In the genomic region with DNA sequence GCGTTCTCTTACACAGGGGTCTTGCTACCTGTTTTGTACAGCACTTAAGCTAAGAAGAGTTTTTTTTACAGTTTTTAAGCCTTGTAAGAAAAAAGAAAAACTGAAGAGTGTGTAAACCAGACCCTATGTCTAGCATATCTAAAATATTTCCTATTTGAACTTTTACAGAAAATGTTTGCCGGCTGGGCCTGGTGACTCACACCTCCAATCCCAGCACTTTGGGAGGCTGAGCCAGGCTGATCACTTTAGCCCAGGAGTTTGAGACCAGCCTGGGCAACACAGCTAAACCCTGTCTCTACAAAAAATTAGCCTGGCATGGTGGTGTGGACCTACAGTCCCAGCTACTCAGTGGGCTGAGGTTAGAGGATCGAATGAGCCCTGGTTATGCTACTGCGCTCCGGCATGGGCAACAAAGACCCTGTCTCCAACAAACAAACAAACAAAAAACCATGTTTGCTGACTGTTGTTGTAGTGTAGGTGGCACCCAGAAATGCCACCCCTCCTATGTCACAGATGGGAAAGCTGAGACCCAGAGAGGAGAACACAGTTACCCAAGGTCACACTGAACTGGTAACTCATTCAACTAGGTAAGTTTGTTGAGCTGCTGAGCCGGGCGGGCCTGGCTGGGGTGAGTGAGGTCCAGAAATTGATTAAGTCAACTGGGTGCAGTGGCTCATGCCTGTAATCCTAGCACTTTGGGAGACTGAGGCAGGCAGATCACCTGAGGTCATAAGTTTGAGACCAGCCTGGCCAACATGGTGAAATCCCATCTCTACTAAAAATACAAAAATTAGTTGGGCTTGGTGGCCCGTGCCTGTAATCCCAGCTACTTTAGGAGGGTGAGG, we compare ENCODE assay signal across 7 cellular contexts. TPM values are rescaled to one million over a fixed set of nuclear protein-coding genes. Genes with fewer than 3 reads are reported as not detected.
DNase-seq lines count a peak whose midpoint lies in the region; ATAC-seq and TF ChIP-seq lines count a peak whose summit lies in the region.

No MANE protein-coding gene starts in this region.

- H3K4me3 Mint-ChIP-seq in T-helper 17 cell = peak overlapping the region; percentile 93

- no peak overlapping the region for H3K9ac ChIP-seq in skeletal muscle tissue (ENCODE audit: low read depth in 1 of 3, low read length in 3 of 3)

- no peaks in the 10 kb centered on the region for H3K36me3 ChIP-seq in esophagus squamous epithelium
- no peaks in the 10 kb centered on the region for H3K36me3 ChIP-seq in skeletal muscle tissue (ENCODE audit: control insufficient read depth in 3 of 3, insufficient read depth in 3 of 3, low read length in 3 of 3)

- no peaks in the 10 kb centered on the region for H3K9me3 ChIP-seq in T-helper 17 cell (ENCODE audit: control insufficient read depth, low read length, poor library complexity, severe bottlenecking)
- no peaks in the 10 kb centered on the region for H3K9me3 ChIP-seq in esophagus squamous epithelium
- H3K9me3 ChIP-seq in skeletal muscle tissue (ENCODE audit: control insufficient read depth in 3 of 3, low read length in 3 of 3) = no peaks in the 10 kb centered on the region

- H3K27ac ChIP-seq in esophagus squamous epithelium (peak overlapping the region in 3 of 4 donors; percentile 94 to 97 (median 95)), skeletal muscle tissue (ENCODE audit: low read depth, low read length) (peak overlapping the region; percentile 88)

- H3K27ac Mint-ChIP-seq in T-helper 17 cell = peak overlapping the region; percentile 92

- no peak for TF ChIP-seq POLR2A in esophagus squamous epithelium (IDR thresholded peaks at IDR 0.05)

- H3K4me1 Mint-ChIP-seq in T-helper 17 cell = peaks cover 21% of the 10 kb centered on the region

- intact Hi-C loops in esophagus squamous epithelium (cut with DNase I) = no loop called here

- WGBS in esophagus squamous epithelium, 2 donors = 84 to 85% methylated on average over 8 of the region's 8 CpGs

- peaks cover 10 to 42% (median 19%) of the 10 kb centered on the region in 3 donors for H3K4me1 ChIP-seq in esophagus squamous epithelium
- H3K4me1 ChIP-seq in skeletal muscle tissue (ENCODE audit: control insufficient read depth in 3 of 3, insufficient read depth in 3 of 3, low read length in 3 of 3) = peaks cover 16 to 22% (median 17%) of the 10 kb centered on the region in 3 donors

- in situ Hi-C loops in G401 (cut with HindIII; ENCODE audit: low sequenced_read_pairs) = no loop called here

- peaks cover 4% of the 10 kb centered on the region for H3K36me3 Mint-ChIP-seq in T-helper 17 cell (ENCODE audit: low read depth)

- no peaks in the 10 kb centered on the region for H3K27me3 Mint-ChIP-seq in T-helper 17 cell

- no peak overlapping the region for H3K4me3 ChIP-seq in esophagus squamous epithelium
- no peak overlapping the region for H3K4me3 ChIP-seq in skeletal muscle tissue (ENCODE audit: low read length in 3 of 3)

- H3K27me3 ChIP-seq in esophagus squamous epithelium (no peaks in the 10 kb centered on the region), skeletal muscle tissue (ENCODE audit: control insufficient read depth in 3 of 3, insufficient read depth in 3 of 3, low read length in 3 of 3) (peaks cover 0 to 10% (median 0%) of the 10 kb centered on the region in 3 donors)

- no peak for TF ChIP-seq CTCF in esophagus squamous epithelium (IDR thresholded peaks at IDR 0.05)

- DNase-seq in HCEC 1CT = peak; percentile 31
- DNase-seq in T-helper 17 cell = no peak
- no peak for DNase-seq in esophagus squamous epithelium (lab: John Stamatoyannopoulos, UW)
- DNase-seq in G401 (ENCODE audit: low spot score) = no peak
- no peak for DNase-seq in NOMO-1 treated with DMSO at 0.1 percent for 48 hours (lab: John Stamatoyannopoulos, UW; ENCODE audit: unreplicated experiment)

- ATAC-seq in T-helper 17 cell (no peak), GM19035 (IDR thresholded peaks at IDR 0.05; ENCODE audit: unreplicated experiment) (no peak)

RNA-seq across cellular contexts. Expression of a gene that starts 1.9 kb away (rescaled TPM):
- total RNA-seq in T-helper 17 cell (100 to 1,000 TPM in 1 of 2 donors, 10 to 100 TPM in 1; 99.7 to 101 TPM), esophagus squamous epithelium (10 to 100 TPM; 39.2 to 82.9 (median 52.7) TPM), skeletal muscle tissue (32.4 TPM)
- total RNA-seq in G401 (2014; rRNA removed; shearing (Covaris generic)) = 106 and 122 TPM in 2 replicates

RNA-seq across cellular contexts. Expression of a gene that starts 7.1 kb away (rescaled TPM):
- total RNA-seq in T-helper 17 cell (1 to 10 TPM; 3.8 to 8.5 TPM), esophagus squamous epithelium (1 to 10 TPM; 1.8 to 6.7 (median 4.0) TPM), skeletal muscle tissue (0.52 TPM)
- total RNA-seq in G401 (2014; rRNA removed; shearing (Covaris generic)) = 3.3 and 4.2 TPM in 2 replicates

RNA-seq across cellular contexts. Expression of a gene that starts 8.5 kb away (rescaled TPM):
- total RNA-seq in T-helper 17 cell (1 to 10 TPM; 2.3 to 6.2 TPM), esophagus squamous epithelium (1 to 10 TPM; 1.9 to 7.2 (median 4.2) TPM), skeletal muscle tissue (45.4 TPM)
- 17.0 and 22.0 TPM in 2 replicates for total RNA-seq in G401 (2014; rRNA removed; shearing (Covaris generic))

RNA-seq across cellular contexts. Expression of a gene that starts 37.6 kb away (rescaled TPM):
- total RNA-seq in T-helper 17 cell (1,000 to 10,000 TPM in 1 of 2 donors, 100 to 1,000 TPM in 1; 967 to 2,209 TPM), esophagus squamous epithelium (1 to 10 TPM; 1.7 to 4.6 (median 2.5) TPM), skeletal muscle tissue (42.8 TPM)
- total RNA-seq in G401 (2014; rRNA removed; shearing (Covaris generic)) = 0.31 and 1.5 TPM in 2 replicates
